Comparison of ENCODE assay signal across 22 cellular contexts in the genomic region with DNA sequence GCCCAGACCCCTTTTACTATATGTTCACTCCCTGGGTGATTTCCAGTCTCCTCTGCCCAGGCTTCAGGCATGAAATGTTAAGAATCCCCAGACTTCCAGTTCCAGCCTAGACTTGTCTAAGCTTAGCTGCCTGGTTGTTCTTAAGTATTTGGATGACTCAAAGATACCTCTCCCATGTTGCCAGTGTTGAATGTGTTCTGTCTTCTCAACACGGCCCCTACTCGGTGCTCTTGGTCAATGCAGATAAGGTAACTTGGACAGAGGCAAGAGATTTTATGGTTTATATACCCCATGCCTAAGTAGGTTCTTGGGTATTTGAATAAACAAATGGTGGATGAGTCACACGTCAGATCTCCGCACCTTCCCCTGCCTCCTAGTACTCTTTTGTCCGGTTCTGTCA. TPM values are rescaled to one million over a fixed set of nuclear protein-coding genes. Genes with fewer than 3 reads are reported as not detected.
DNase-seq lines count a peak whose midpoint lies in the region; ATAC-seq and TF ChIP-seq lines count a peak whose summit lies in the region.
"Had no signal": no experiment of that assay in that cellular context is flagged by ENCODE, and none has a peak within 500 bp of the region (broad histone marks: within the 10 kb centered on the region; RNA-seq: fewer than 3 reads in every experiment).

No MANE protein-coding gene starts in this region.

- no peaks in the 10 kb centered on the region for H3K27me3 ChIP-seq in trophoblast cell (ENCODE audit: insufficient read depth, low read length)

- H4K91ac ChIP-seq in trophoblast cell (ENCODE audit: low read depth, low read length): no peak overlapping the region

- POLR2A ChIA-PET in RWPE1 (lab: Yijun Ruan, JAX; ENCODE audit: low non-redundant PET): no interaction called here

- H4K8ac ChIP-seq in trophoblast cell (ENCODE audit: low read depth, low read length): no peak overlapping the region

- no peak for TF ChIP-seq CTCF in RWPE1 (conservative IDR thresholded peaks at IDR 0.05; ENCODE audit: low read depth)

- H3K79me2 ChIP-seq in trophoblast cell (ENCODE audit: control insufficient read depth, insufficient read depth, low read length, poor library complexity): no peaks in the 10 kb centered on the region

- no peaks in the 10 kb centered on the region for H3K79me1 ChIP-seq in trophoblast cell (ENCODE audit: low read length)

- no peak overlapping the region for H3K4me2 ChIP-seq in trophoblast cell (ENCODE audit: low read length)

- H3K4me1 ChIP-seq in trophoblast cell (ENCODE audit: control insufficient read depth in 1 of 2, insufficient read depth in 2 of 2, low read length in 2 of 2): peaks cover 0 to 2% of the 10 kb centered on the region in 2 experiments

- no peak overlapping the region for H2BK12ac ChIP-seq in trophoblast cell (ENCODE audit: low read length)

- H3K36me3 ChIP-seq in trophoblast cell (ENCODE audit: control insufficient read depth in 1 of 2, insufficient read depth in 2 of 2, low read length in 2 of 2): no peaks in the 10 kb centered on the region

- no peak overlapping the region for H3K14ac ChIP-seq in trophoblast cell (ENCODE audit: low read length)

- no CpG with 5 or more reads among the region's 5 CpGs for WGBS in trophoblast cell (ENCODE audit: extremely low coverage, insufficient coverage, insufficient read length)

- no peak overlapping the region for H4K12ac ChIP-seq in trophoblast cell (ENCODE audit: low read depth, low read length)

- peak; percentile 97 for ATAC-seq in esophagus mucosa
- ATAC-seq in GM21717 (IDR thresholded peaks at IDR 0.05; ENCODE audit: unreplicated experiment): no peak

- H2BK120ac ChIP-seq in trophoblast cell (ENCODE audit: insufficient read depth, low read length, poor library complexity): no peak overlapping the region

- no peaks in the 10 kb centered on the region for H3K9me3 ChIP-seq in trophoblast cell (ENCODE audit: insufficient read depth, low read depth, low read length)

- H3K23ac ChIP-seq in trophoblast cell (ENCODE audit: low read length): no peak overlapping the region

- H3K4ac ChIP-seq in trophoblast cell (ENCODE audit: low read depth, low read length): no peak overlapping the region

- H2BK5ac ChIP-seq in trophoblast cell (ENCODE audit: low read depth, low read length, poor library complexity): no peak overlapping the region

- H2AFZ ChIP-seq in trophoblast cell (ENCODE audit: insufficient read depth, low read length, poor library complexity): no peak overlapping the region

- CTCF ChIA-PET in RWPE1 (lab: Yijun Ruan, JAX): interaction anchor here (0.7 kb wide), 1 partner anchor 102 kb away, joined by 4 read pairs; no protein-coding TSS in a partner anchor

- no peak overlapping the region for H3K4me3 ChIP-seq in trophoblast cell (ENCODE audit: low read depth, low read length)
- H3K4me3 ChIP-seq: SK-N-MC had no signal

- DNase-seq in DMS53 treated with DMSO at 0.1 percent for 48 hours (lab: John Stamatoyannopoulos, UW; ENCODE audit: unreplicated experiment) (peak; percentile 61), RWPE1 (ENCODE audit: low spot score) (peak; percentile 89), trophoblast cell (peak; percentile 58 to 64), Kasumi-1 (lab: John Stamatoyannopoulos, UW) (no peak)
- no peak for DNase-seq in activated CD4-positive, alpha-beta T cell treated with anti-CD3 and anti-CD28 coated beads, Interleukin-2, amount 50 U/mL, for 48 hours
- DNase-seq: DMS79 treated with DMSO at 0.1 percent for 48 hours, H9, HFFc6, KBM-7, NCI-H1105, NCI-H146, NCI-H2029 treated with DMSO at 0.1 percent for 48 hours, NCI-H226, NCI-H510A treated with DMSO at 0.1 percent for 48 hours, NCI-H82, OCI-M1, SHP77 had no signal

- H3K18ac ChIP-seq in trophoblast cell (ENCODE audit: low read length): no peak overlapping the region

- no peak overlapping the region for H3K27ac ChIP-seq in RWPE1
- no peak overlapping the region for H3K27ac ChIP-seq in trophoblast cell (ENCODE audit: low read depth, low read length)
- H3K27ac ChIP-seq: SK-N-MC had no signal

- H3K9ac ChIP-seq in trophoblast cell (ENCODE audit: low read length): no peak overlapping the region

- H2AK5ac ChIP-seq in trophoblast cell (ENCODE audit: low read length): no peak overlapping the region

RNA-seq across cellular contexts. Expression of gene PIWIL1, which starts 13.6 kb away (rescaled TPM):
- not detected for total RNA-seq in esophagus mucosa
- polyA plus RNA-seq in trophoblast cell (2013): not detected in 2 replicates
- total RNA-seq: H9, HFFc6, HT1080 had no signal
- polyA plus RNA-seq: CD14-positive monocyte had no signal

Comparison
In these comparisons a context has a peak if more than half of its experiments do, and no peak if none do; other contexts are left out.
1. DNase-seq: peak in DMS53 treated with DMSO at 0.1 percent for 48 hours (single experiment), RWPE1 (single experiment) and trophoblast cell (2 of 2); none in Kasumi-1 (0 of 2) and activated CD4-positive, alpha-beta T cell treated with anti-CD3 and anti-CD28 coated beads, Interleukin-2, amount 50 U/mL, for 48 hours (0 of 2).